11 cellular contexts compared by ENCODE assay signal in the genomic region with DNA sequence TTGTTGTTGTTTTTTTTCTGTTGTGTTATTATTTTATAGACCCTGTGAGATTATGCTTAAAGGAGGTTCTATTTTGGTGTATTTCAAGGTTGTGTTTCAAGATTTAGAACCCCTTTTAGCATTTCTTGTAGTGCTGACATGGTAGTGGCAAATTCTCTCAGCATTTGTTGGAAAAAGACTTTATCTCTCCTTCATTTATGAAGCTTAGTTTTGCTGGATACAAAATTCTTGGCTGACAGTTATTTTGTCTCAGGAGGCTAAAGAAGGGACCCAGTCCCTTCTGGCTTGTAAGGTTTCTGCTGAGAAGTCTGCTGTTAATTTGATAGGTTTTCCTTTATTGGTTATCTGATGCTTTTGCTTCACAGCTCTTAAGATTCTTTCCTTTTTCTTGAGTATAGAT.
"Had no signal": no experiment of that assay in that cellular context is flagged by ENCODE, and none has a peak within 500 bp of the region (broad histone marks: within the 10 kb centered on the region; RNA-seq: fewer than 3 reads in every experiment).

No MANE protein-coding gene starts in this region.

- H3K4me3 ChIP-seq: adrenal gland, ascending aorta, body of pancreas, breast epithelium, cardiac muscle cell had no signal

- H3K36me3 ChIP-seq: adrenal gland, ascending aorta, brain microvascular endothelial cell, breast epithelium, cardiac muscle cell had no signal

- ATAC-seq: activated naive CD4-positive, alpha-beta T cell treated with anti-CD3 and anti-CD28 coated beads, Interleukin-2, amount 50 U/mL, for 72 hours; activated naive CD8-positive, alpha-beta T cell treated with anti-CD3 and anti-CD28 coated beads, Interleukin-2, amount 50 U/mL, for 24 hours; activated T-cell treated with anti-CD3 and anti-CD28 coated beads, Interleukin-2, amount 50 U/mL, for 4 hours; activated T-cell treated with anti-CD3 and anti-CD28 coated beads, Interleukin-2, amount 50 U/mL, for 72 hours; activated T-helper 17 cell treated with anti-CD3 and anti-CD28 coated beads, Interleukin-2, amount 50 U/mL, for 72 hours; body of pancreas had no signal

- H3K27ac ChIP-seq: adrenal gland, ascending aorta, body of pancreas, brain microvascular endothelial cell, breast epithelium, cardiac muscle cell had no signal

- H3K4me1 ChIP-seq: adrenal gland, ascending aorta, body of pancreas, breast epithelium had no signal
